ENCODE assay signal across 8 cellular contexts in the genomic region with DNA sequence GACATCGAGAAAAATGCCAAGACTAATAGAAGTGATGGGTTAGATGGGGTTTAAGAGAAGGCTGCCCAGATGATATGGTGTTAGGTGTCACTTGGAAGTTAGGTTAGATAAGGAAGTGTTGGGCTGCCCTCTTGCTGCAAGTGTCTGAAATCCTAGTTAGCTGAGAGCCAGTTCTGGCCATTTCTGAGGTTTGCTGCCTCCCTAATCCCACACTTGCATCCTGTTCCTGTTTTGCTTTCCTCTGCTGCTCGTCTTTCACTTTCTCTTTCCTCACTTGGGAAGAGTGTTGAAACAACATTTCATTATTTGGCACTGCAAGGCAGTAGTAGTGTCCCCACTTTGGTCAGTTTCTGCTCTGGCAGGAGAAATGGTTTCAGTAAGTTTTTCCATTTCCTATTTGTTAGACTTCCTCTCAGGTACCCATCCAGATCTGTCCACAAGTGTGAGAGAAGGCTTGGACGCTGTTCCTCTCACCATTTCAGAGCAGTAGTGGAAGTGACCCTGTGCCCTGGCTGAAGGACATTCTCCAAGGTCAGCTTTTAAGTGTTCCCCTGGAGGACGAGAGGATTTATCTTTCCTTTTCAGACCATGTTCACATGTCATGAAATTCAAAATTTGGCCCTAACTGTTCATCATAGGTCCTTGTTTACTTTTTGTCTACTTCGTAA.
DNase-seq lines count a peak whose midpoint lies in the region; ATAC-seq and TF ChIP-seq lines count a peak whose summit lies in the region.

No MANE protein-coding gene starts in this region.

- H3K27me3 Mint-ChIP-seq in HFFc6 (ENCODE audit: insufficient read depth), result no peaks in the 10 kb centered on the region

- H3K27ac Mint-ChIP-seq in HFFc6, result no peak overlapping the region

- ATAC-seq in HG03097 (IDR thresholded peaks at IDR 0.05; ENCODE audit: low FRiP score, unreplicated experiment) (no peak), GM21526 (IDR thresholded peaks at IDR 0.05; ENCODE audit: low FRiP score, unreplicated experiment) (no peak)

- TF ChIP-seq CTCF in HFF-Myc (IDR thresholded peaks at IDR 0.05; ENCODE audit: low read depth, low read length, missing control alignments) (no peak), astrocyte of the cerebellum (IDR thresholded peaks at IDR 0.05; ENCODE audit: low read depth, low read length, missing control alignments) (peak; percentile 42), HFFc6 (IDR thresholded peaks at IDR 0.05) (no peak)

- H3K36me3 Mint-ChIP-seq in HFFc6 (ENCODE audit: low read depth), result no peaks in the 10 kb centered on the region

- peaks cover 42% of the 10 kb centered on the region for H3K9me3 Mint-ChIP-seq in HFFc6

- H3K4me3 Mint-ChIP-seq in HFFc6, result no peak overlapping the region

- in situ Hi-C loops in astrocyte of the cerebellum (cut with HindIII; ENCODE audit: low sequenced_read_pairs), result no loop called here

- DNase-seq in HFF-Myc (ENCODE audit: extremely low read depth, low read depth) (peak; percentile 3), astrocyte of the cerebellum (ENCODE audit: low read depth) (peak; percentile 13), iPS DF 19.7 (ENCODE audit: low read depth, low spot score) (peak; percentile 23), superior temporal gyrus (ENCODE audit: extremely low spot score) (peak; percentile 42), HFFc6 (no peak)
- no peak for DNase-seq in stimulated activated naive CD4-positive, alpha-beta T cell treated with Interleukin-2 at 50 U/mL for 16 hours (lab: John Stamatoyannopoulos, UW)

- H3K4me1 Mint-ChIP-seq in HFFc6 (ENCODE audit: low read depth), result no peaks in the 10 kb centered on the region

- H3K4me3 ChIP-seq in HFF-Myc (replicated peaks; ENCODE audit: low read depth, low read length), result no peak overlapping the region
- H3K4me3 ChIP-seq in astrocyte of the cerebellum (ENCODE audit: low read depth, low read length), result no peak overlapping the region

Comparison
In these comparisons a context has a peak if more than half of its experiments do, and no peak if none do; other contexts are left out.
1. DNase-seq: peak in HFF-Myc (single experiment), astrocyte of the cerebellum (single experiment), iPS DF 19.7 (single experiment) and superior temporal gyrus (single experiment); none in stimulated activated naive CD4-positive, alpha-beta T cell treated with Interleukin-2 at 50 U/mL for 16 hours (single experiment) and HFFc6 (single experiment).